ENCODE assay signal across 9 cellular contexts in genomic region chr4:8221476-8221875, GRCh38. TPM values are rescaled to one million over a fixed set of nuclear protein-coding genes. Genes with fewer than 3 reads are reported as not detected.
DNase-seq lines count a peak whose midpoint lies in the region; ATAC-seq and TF ChIP-seq lines count a peak whose summit lies in the region.
"Had no signal": no experiment of that assay in that cellular context is flagged by ENCODE, and none has a peak within 500 bp of the region (broad histone marks: within the 10 kb centered on the region; RNA-seq: fewer than 3 reads in every experiment).

No MANE protein-coding gene starts in this region.

- intact Hi-C loops in uterus (cut with DNase I; ENCODE audit: low total_unique reads) = no loop called here

- H3K27me3 ChIP-seq in OCI-LY3 (ENCODE audit: low read depth, low read length) (no peaks in the 10 kb centered on the region), uterus (no peaks in the 10 kb centered on the region), Karpas-422 (ENCODE audit: low read length) (no peaks in the 10 kb centered on the region)

- H3K79me2 ChIP-seq in OCI-LY3 (ENCODE audit: low read length) = no peaks in the 10 kb centered on the region
- H3K79me2 ChIP-seq in Karpas-422 (ENCODE audit: low read length) = no peaks in the 10 kb centered on the region

- POLR2A ChIA-PET in activated CD4-positive, alpha-beta T cell treated with anti-CD3 and anti-CD28 coated beads, Interleukin-2, amount 10 ng/mL, durations not matched to agents 7 days and 5 days (lab: Charles Lee) = no interaction called here

- H3K4me2 ChIP-seq in OCI-LY3 (ENCODE audit: low read length) = peak overlapping the region; percentile 29
- H3K4me2 ChIP-seq in Karpas-422 (ENCODE audit: low read depth, low read length, poor library complexity, severe bottlenecking) = no peak overlapping the region

- H3K27ac Mint-ChIP-seq in activated CD4-positive, alpha-beta T cell treated with anti-CD3 and anti-CD28 coated beads, Interleukin-2, amount 10 ng/mL, durations not matched to agents 7 days and 5 days = peak overlapping the region; percentile 48
- peak overlapping the region; percentile 63 for H3K27ac Mint-ChIP-seq in stimulated activated memory B cell treated with anti-CD40 and anti-IgM and Interleukin-4, amounts not matched to agents 10 μg/mL and 1 μg/mL and 100 μg/mL, for 72 hours

- no peak overlapping the region for H3K4me3 Mint-ChIP-seq in activated CD4-positive, alpha-beta T cell treated with anti-CD3 and anti-CD28 coated beads, Interleukin-2, amount 10 ng/mL, durations not matched to agents 7 days and 5 days
- H3K4me3 Mint-ChIP-seq in stimulated activated memory B cell treated with anti-CD40 and anti-IgM and Interleukin-4, amounts not matched to agents 10 μg/mL and 1 μg/mL and 100 μg/mL, for 72 hours = no peak overlapping the region

- no peaks in the 10 kb centered on the region for H3K27me3 Mint-ChIP-seq in activated CD4-positive, alpha-beta T cell treated with anti-CD3 and anti-CD28 coated beads, Interleukin-2, amount 10 ng/mL, durations not matched to agents 7 days and 5 days
- H3K27me3 Mint-ChIP-seq in stimulated activated memory B cell treated with anti-CD40 and anti-IgM and Interleukin-4, amounts not matched to agents 10 μg/mL and 1 μg/mL and 100 μg/mL, for 72 hours = no peaks in the 10 kb centered on the region

- no peaks in the 10 kb centered on the region for H3K9me3 Mint-ChIP-seq in activated CD4-positive, alpha-beta T cell treated with anti-CD3 and anti-CD28 coated beads, Interleukin-2, amount 10 ng/mL, durations not matched to agents 7 days and 5 days
- no peaks in the 10 kb centered on the region for H3K9me3 Mint-ChIP-seq in stimulated activated memory B cell treated with anti-CD40 and anti-IgM and Interleukin-4, amounts not matched to agents 10 μg/mL and 1 μg/mL and 100 μg/mL, for 72 hours

- H2AFZ ChIP-seq in OCI-LY3 (ENCODE audit: low read depth, low read length) = no peak overlapping the region
- H2AFZ ChIP-seq in Karpas-422 (ENCODE audit: low read length) = no peak overlapping the region

- no peaks in the 10 kb centered on the region for H4K20me1 ChIP-seq in OCI-LY3 (ENCODE audit: insufficient read depth, low read length)
- H4K20me1 ChIP-seq in Karpas-422 (ENCODE audit: insufficient read depth, low read depth, low read length) = no peaks in the 10 kb centered on the region

- TF ChIP-seq POLR2A in uterus (IDR thresholded peaks at IDR 0.05) = no peak

- peaks cover 2% of the 10 kb centered on the region for H3K36me3 Mint-ChIP-seq in activated CD4-positive, alpha-beta T cell treated with anti-CD3 and anti-CD28 coated beads, Interleukin-2, amount 10 ng/mL, durations not matched to agents 7 days and 5 days (ENCODE audit: low read depth)
- peaks cover 76% of the 10 kb centered on the region for H3K36me3 Mint-ChIP-seq in stimulated activated memory B cell treated with anti-CD40 and anti-IgM and Interleukin-4, amounts not matched to agents 10 μg/mL and 1 μg/mL and 100 μg/mL, for 72 hours

- H3K4me1 Mint-ChIP-seq in activated CD4-positive, alpha-beta T cell treated with anti-CD3 and anti-CD28 coated beads, Interleukin-2, amount 10 ng/mL, durations not matched to agents 7 days and 5 days = peaks cover 31% of the 10 kb centered on the region
- peaks cover 19% of the 10 kb centered on the region for H3K4me1 Mint-ChIP-seq in stimulated activated memory B cell treated with anti-CD40 and anti-IgM and Interleukin-4, amounts not matched to agents 10 μg/mL and 1 μg/mL and 100 μg/mL, for 72 hours

- no peaks in the 10 kb centered on the region for H3K9me2 ChIP-seq in Karpas-422 (replicated peaks; ENCODE audit: insufficient read depth, low read length)

- peaks cover 15% of the 10 kb centered on the region for H3K4me1 ChIP-seq in OCI-LY3 (ENCODE audit: low read length)
- H3K4me1 ChIP-seq in uterus = no peaks in the 10 kb centered on the region
- H3K4me1 ChIP-seq in Karpas-422 (ENCODE audit: low read length) = no peaks in the 10 kb centered on the region

- H3K4me3 ChIP-seq in OCI-LY3 (ENCODE audit: low read length) (no peak overlapping the region), uterus (no peak overlapping the region), Karpas-422 (ENCODE audit: low read length) (no peak overlapping the region)

- peaks cover 15% of the 10 kb centered on the region for H3K36me3 ChIP-seq in OCI-LY3 (replicated peaks; ENCODE audit: low read depth, low read length)
- H3K36me3 ChIP-seq in uterus = no peaks in the 10 kb centered on the region
- no peaks in the 10 kb centered on the region for H3K36me3 ChIP-seq in Karpas-422 (ENCODE audit: insufficient read depth, low read length)

- CTCF ChIA-PET in activated CD4-positive, alpha-beta T cell treated with anti-CD3 and anti-CD28 coated beads, Interleukin-2, amount 10 ng/mL, durations not matched to agents 7 days and 5 days (lab: Charles Lee) = interaction anchor here (0.6 to 1.2 kb wide), 8 partner anchors 9 to 225 kb away, joined by 3 to 4 read pairs (median 3); partner anchors contain the start of gene SH3TC1

- H3K9ac ChIP-seq in OCI-LY3 (ENCODE audit: low read length) = no peak overlapping the region
- no peak overlapping the region for H3K9ac ChIP-seq in Karpas-422 (ENCODE audit: low read length)

- no peak for DNase-seq in activated CD4-positive, alpha-beta T cell treated with anti-CD3 and anti-CD28 coated beads, Interleukin-2, amount 10 ng/mL, durations not matched to agents 7 days and 5 days
- DNase-seq in activated CD4-positive, alpha-beta T cell treated with anti-CD3 and anti-CD28 coated beads, Interleukin-2, amount 50 U/mL, for 1 hour = no peak
- DNase-seq in fibroblast of peridontal ligament (ENCODE audit: extremely low read depth) (peak; percentile 57), NCI-H446 treated with DMSO at 0.1 percent for 48 hours (lab: John Stamatoyannopoulos, UW) (no peak), uterus (no peak), Karpas-422 (no peak)
- DNase-seq: NCI-H1694 treated with DMSO at 0.1 percent for 48 hours had no signal

- H3K27ac ChIP-seq in OCI-LY3 (ENCODE audit: low read length) (peak overlapping the region; percentile 1; the same call in 1 of the 2 replicates), uterus (no peak overlapping the region), Karpas-422 (ENCODE audit: low read length) (no peak overlapping the region)

- TF ChIP-seq CTCF in OCI-LY3 (IDR thresholded peaks at IDR 0.05; ENCODE audit: low read depth, low read length) (no peak), uterus (IDR thresholded peaks at IDR 0.05) (no peak)

- no peaks in the 10 kb centered on the region for H3K9me3 ChIP-seq in OCI-LY3 (ENCODE audit: insufficient read depth, low read length)
- H3K9me3 ChIP-seq in uterus = no peaks in the 10 kb centered on the region
- H3K9me3 ChIP-seq in Karpas-422 (ENCODE audit: low read length) = no peaks in the 10 kb centered on the region

- ATAC-seq in stimulated activated memory B cell treated with anti-CD40 and anti-IgM and Interleukin-4, amounts not matched to agents 10 μg/mL and 1 μg/mL and 100 μg/mL, for 72 hours = peak; percentile 58

RNA-seq across cellular contexts. Expression of gene SH3TC1, which starts 22.4 kb away (rescaled TPM):
- 10 to 100 TPM in 1 of 2 experiments, 1 to 10 TPM in 1; 8.2 to 10.8 TPM for total RNA-seq in activated CD4-positive, alpha-beta T cell treated with anti-CD3 and anti-CD28 coated beads, Interleukin-2, amount 10 ng/mL, durations not matched to agents 7 days and 5 days
- 10 to 100 TPM in 2 of 4 donors, 1 to 10 TPM in 2; 5.1 to 16.4 (median 11.3) TPM for total RNA-seq in uterus
- total RNA-seq in Karpas-422 (2014; rRNA removed; shearing (Covaris generic); ENCODE audit: low replicate concordance) = 1.7 and 6.9 TPM in 2 replicates

RNA-seq across cellular contexts. Expression of gene HTRA3, which starts 48.1 kb away (rescaled TPM):
- not detected for total RNA-seq in activated CD4-positive, alpha-beta T cell treated with anti-CD3 and anti-CD28 coated beads, Interleukin-2, amount 10 ng/mL, durations not matched to agents 7 days and 5 days
- total RNA-seq in uterus = 10 to 100 TPM; 22.8 to 65.3 (median 29.5) TPM
- total RNA-seq in Karpas-422 (2014; rRNA removed; shearing (Covaris generic); ENCODE audit: low replicate concordance) = not detected in 2 replicates

Comparison
In these comparisons a context has a peak if more than half of its experiments do, and no peak if none do; other contexts are left out.
1. RNA of gene HTRA3, which starts 48.1 kb away (total RNA-seq): 22.8 to 65.3 TPM in uterus; not detected in activated CD4-positive, alpha-beta T cell treated with anti-CD3 and anti-CD28 coated beads, Interleukin-2, amount 10 ng/mL, durations not matched to agents 7 days and 5 days and not detected in Karpas-422; every median in the first group is over 10 times any median in the second.